In genomic region chr18:50696929-50697328, GRCh38 we compare ENCODE assay signal across 16 cellular contexts.
DNase-seq lines count a peak whose midpoint lies in the region; ATAC-seq lines count a peak whose summit lies in the region.
"Had no signal": no experiment of that assay in that cellular context is flagged by ENCODE, and none has a peak within 500 bp of the region (broad histone marks: within the 10 kb centered on the region; RNA-seq: fewer than 3 reads in every experiment).

No MANE protein-coding gene starts in this region.

- no peak overlapping the region for H4K8ac ChIP-seq in neuronal stem cell (ENCODE audit: low read depth, low read length)

- H3K14ac ChIP-seq in neuronal stem cell (ENCODE audit: low read length), result no peak overlapping the region

- no peaks in the 10 kb centered on the region for H3K36me3 ChIP-seq in neuronal stem cell (replicated peaks in 1 of 2; ENCODE audit: control insufficient read depth in 2 of 2, insufficient read depth in 2 of 2, low read length in 2 of 2)

- ATAC-seq in GM18909 (IDR thresholded peaks at IDR 0.05; ENCODE audit: poor library complexity, unreplicated experiment) (peak; percentile 64), GM21786 (IDR thresholded peaks at IDR 0.05; ENCODE audit: unreplicated experiment) (peak; percentile 77), HG03432 (IDR thresholded peaks at IDR 0.05; ENCODE audit: unreplicated experiment) (peak; percentile 86)
- ATAC-seq: activated T-cell treated with anti-CD3 and anti-CD28 coated beads, Interleukin-2, amount 50 U/mL, for 72 hours; CD8-positive, alpha-beta T cell; Right ventricle myocardium inferior had no signal

- no peak overlapping the region for H3K27ac ChIP-seq in neuronal stem cell (replicated peaks; ENCODE audit: low read length)

- H4K91ac ChIP-seq in neuronal stem cell (ENCODE audit: low read depth, low read length, poor library complexity), result no peak overlapping the region

- WGBS in neuronal stem cell (ENCODE audit: extremely low coverage in 2 of 2, insufficient read length in 2 of 2, insufficient replicate concordance in 1 of 2), 2 donors, result no CpG with 5 or more reads among the region's 4 CpGs

- no peaks in the 10 kb centered on the region for H3K79me1 ChIP-seq in neuronal stem cell (ENCODE audit: low read depth, low read length)

- no peak overlapping the region for H2BK12ac ChIP-seq in neuronal stem cell (ENCODE audit: low read length)

- peak overlapping the region; percentile 31 for H3K18ac ChIP-seq in neuronal stem cell (ENCODE audit: low read length)

- H3K23ac ChIP-seq in neuronal stem cell (ENCODE audit: low read depth, low read length, poor library complexity), result no peak overlapping the region

- H2BK120ac ChIP-seq in neuronal stem cell (ENCODE audit: low read depth, low read length), result no peak overlapping the region

- H3K27me3 ChIP-seq in neuronal stem cell (ENCODE audit: control insufficient read depth in 3 of 3, insufficient read depth in 3 of 3, low read depth in 1 of 3, low read length in 3 of 3), result no peaks in the 10 kb centered on the region

- no peak overlapping the region for H2BK15ac ChIP-seq in neuronal stem cell (ENCODE audit: low read length)

- no peak overlapping the region for H3K4ac ChIP-seq in neuronal stem cell (ENCODE audit: low read length)

- no peak overlapping the region for H3K9ac ChIP-seq in neuronal stem cell (ENCODE audit: low read depth, low read length, poor library complexity)

- H3K4me3 ChIP-seq in neuronal stem cell (ENCODE audit: low read length in 2 of 2), result no peak overlapping the region

- no peak overlapping the region for H2BK5ac ChIP-seq in neuronal stem cell (ENCODE audit: low read length)

- H2AK5ac ChIP-seq in neuronal stem cell (ENCODE audit: low read depth, low read length), result no peak overlapping the region

- no peaks in the 10 kb centered on the region for H3K9me3 ChIP-seq in neuronal stem cell (replicated peaks in 1 of 2; ENCODE audit: control insufficient read depth in 2 of 2, insufficient read depth in 1 of 2, low read depth in 1 of 2, low read length in 2 of 2)

- no peak overlapping the region for H3K4me2 ChIP-seq in neuronal stem cell (ENCODE audit: insufficient read depth, low read length, poor library complexity, severe bottlenecking)

- no peak overlapping the region for H2AFZ ChIP-seq in neuronal stem cell (ENCODE audit: low read length)

- DNase-seq in neuronal stem cell (ENCODE audit: low spot score) (no peak), NCI-H526 treated with DMSO at 0.1 percent for 48 hours (lab: John Stamatoyannopoulos, UW) (no peak), pons (ENCODE audit: low spot score) (no peak), GM19240 (ENCODE audit: insufficient read length, low spot score) (no peak)
- DNase-seq: activated CD4-positive, alpha-beta T cell treated with anti-CD3 and anti-CD28 coated beads, Interleukin-2, amount 10 ng/mL, durations not matched to agents 7 days and 5 days; activated T-cell treated with anti-CD3 and anti-CD28 coated beads, Interleukin-2, amount 50 U/mL, for 72 hours; amniotic stem cell; CD8-positive, alpha-beta T cell; HCEC 1CT; kidney; NCI-H1092 treated with DMSO at 0.1 percent for 48 hours; NCI-H524 treated with DMSO at 0.1 percent for 48 hours had no signal

- peaks cover 0 to 6% of the 10 kb centered on the region in 2 donors for H3K4me1 ChIP-seq in neuronal stem cell (ENCODE audit: control insufficient read depth in 2 of 2, insufficient read depth in 1 of 2, low read depth in 1 of 2, low read length in 2 of 2)
